In genomic region chr3:194019766-194020165, GRCh38 we compare ENCODE assay signal across 22 cellular contexts.
DNase-seq lines count a peak whose midpoint lies in the region; ATAC-seq and TF ChIP-seq lines count a peak whose summit lies in the region.
"Had no signal": no experiment of that assay in that cellular context is flagged by ENCODE, and none has a peak within 500 bp of the region (broad histone marks: within the 10 kb centered on the region; RNA-seq: fewer than 3 reads in every experiment).

No MANE protein-coding gene starts in this region.

- H3K27me3 Mint-ChIP-seq in type B pancreatic cell = no peaks in the 10 kb centered on the region

- H3K36me3 Mint-ChIP-seq in type B pancreatic cell = no peaks in the 10 kb centered on the region
- H3K36me3 Mint-ChIP-seq: CD14-positive monocyte, memory B cell had no signal

- ATAC-seq in HG03139 (IDR thresholded peaks at IDR 0.05; ENCODE audit: unreplicated experiment) = no peak
- ATAC-seq: activated naive CD8-positive, alpha-beta T cell treated with anti-CD3 and anti-CD28 coated beads, Interleukin-2, amount 50 U/mL, for 24 hours; Right ventricle myocardium inferior had no signal

- DNase-seq in stimulated activated CD4-positive, alpha-beta T cell treated with anti-CD3 and anti-CD28 coated beads, Interleukin-15, amount 100 ng/mL, for 24 hours = peak; percentile 16
- DNase-seq in stimulated activated CD4-positive, alpha-beta T cell treated with anti-CD3 and anti-CD28 coated beads, Interleukin-4, amount 100 ng/mL, for 1 hour = no peak
- DNase-seq in NCI-H2196 treated with DMSO at 0.1 percent for 48 hours (lab: John Stamatoyannopoulos, UW; ENCODE audit: unreplicated experiment) (peak; percentile 88), left kidney (ENCODE audit: low read depth, low spot score) (peak; percentile 94), type B pancreatic cell (ENCODE audit: extremely low spot score, unreplicated experiment) (no peak), T-helper 1 cell (no peak), NCI-H1694 treated with DMSO at 0.1 percent for 48 hours (lab: John Stamatoyannopoulos, UW) (no peak)
- DNase-seq: activated CD4-positive, alpha-beta T cell treated with anti-CD3 and anti-CD28 coated beads, Interleukin-2, amount 50 U/mL, for 4 hours; activated effector memory CD4-positive, alpha-beta T cell treated with Interleukin-2 at 50 U/mL for 16 hours; activated naive CD8-positive, alpha-beta T cell treated with anti-CD3 and anti-CD28 coated beads, Interleukin-2, amount 50 U/mL, for 24 hours; GF-D8; NCI-H187 treated with DMSO at 0.1 percent for 48 hours; NCI-H446; stimulated activated CD4-positive, alpha-beta T cell treated with anti-CD3 and anti-CD28 coated beads, Interleukin-2, amount 100 ng/mL, for 48 hours; stimulated activated naive CD4-positive, alpha-beta T cell; T-helper 9 cell; thyroid gland; WERI-Rb-1 had no signal

- H3K4me3 Mint-ChIP-seq in type B pancreatic cell = no peak overlapping the region
- H3K4me3 Mint-ChIP-seq: activated naive CD8-positive, alpha-beta T cell treated with anti-CD3 and anti-CD28 coated beads, Interleukin-2, amount 50 U/mL, for 24 hours; CD14-positive monocyte; memory B cell had no signal

- peaks cover 14% of the 10 kb centered on the region for H3K4me1 Mint-ChIP-seq in type B pancreatic cell (ENCODE audit: unreplicated experiment)
- H3K4me1 Mint-ChIP-seq: CD14-positive monocyte had no signal

- H3K9me3 Mint-ChIP-seq in type B pancreatic cell = no peaks in the 10 kb centered on the region
- H3K9me3 Mint-ChIP-seq: activated naive CD8-positive, alpha-beta T cell treated with anti-CD3 and anti-CD28 coated beads, Interleukin-2, amount 50 U/mL, for 24 hours; CD14-positive monocyte; memory B cell had no signal

- no peak for TF ChIP-seq CTCF in type B pancreatic cell (conservative IDR thresholded peaks at IDR 0.05)

- H3K27ac Mint-ChIP-seq in type B pancreatic cell = peak overlapping the region; percentile 31
- H3K27ac Mint-ChIP-seq: activated naive CD8-positive, alpha-beta T cell treated with anti-CD3 and anti-CD28 coated beads, Interleukin-2, amount 50 U/mL, for 24 hours; memory B cell had no signal

Comparison
In these comparisons a context has a peak if more than half of its experiments do, and no peak if none do; other contexts are left out.
1. DNase-seq: peak in stimulated activated CD4-positive, alpha-beta T cell treated with anti-CD3 and anti-CD28 coated beads, Interleukin-15, amount 100 ng/mL, for 24 hours (single experiment), NCI-H2196 treated with DMSO at 0.1 percent for 48 hours (single experiment) and left kidney (single experiment); none in stimulated activated CD4-positive, alpha-beta T cell treated with anti-CD3 and anti-CD28 coated beads, Interleukin-4, amount 100 ng/mL, for 1 hour (single experiment), type B pancreatic cell (single experiment), T-helper 1 cell (0 of 5) and NCI-H1694 treated with DMSO at 0.1 percent for 48 hours (single experiment).